In genomic region chr2:150256746-150257145, GRCh38 we compare ENCODE assay signal across 23 cellular contexts.
"Had no signal": no experiment of that assay in that cellular context is flagged by ENCODE, and none has a peak within 500 bp of the region (broad histone marks: within the 10 kb centered on the region; RNA-seq: fewer than 3 reads in every experiment).

No MANE protein-coding gene starts in this region.

- H3K27me3 ChIP-seq: esophagus muscularis mucosa, gastrocnemius medialis, right atrium auricular region, stomach, thyroid gland had no signal

- H3K36me3 ChIP-seq: esophagus muscularis mucosa, gastrocnemius medialis, lower lobe of right lung, prostate gland, right atrium auricular region, stomach, thyroid gland had no signal

- DNase-seq: dorsolateral prefrontal cortex; effector CD4-positive, alpha-beta T cell; endodermal cell; gastrocnemius medialis; head of caudate nucleus; left ventricle myocardium superior; lower lobe of right lung; natural killer cell; stimulated activated CD4-positive, alpha-beta T cell treated with anti-CD3 and anti-CD28 coated beads, Interleukin-2, amount 100 ng/mL, for 24 hours; stimulated activated CD4-positive, alpha-beta T cell treated with anti-CD3 and anti-CD28 coated beads, Interleukin-4, amount 100 ng/mL, for 24 hours; stimulated activated naive CD4-positive, alpha-beta T cell treated with Interleukin-2 at 50 U/mL for 16 hours; stomach; thyroid gland had no signal

- H3K4me1 Mint-ChIP-seq: natural killer cell; stimulated activated effector memory CD8-positive, alpha-beta T cell treated with anti-CD3 and anti-CD28 coated beads, Interleukin-12 subunit alpha, Interleukin-12 subunit beta, amount 100 ng/mL, for 72 hours had no signal

- H3K27ac Mint-ChIP-seq: endodermal cell; natural killer cell; stimulated activated effector memory CD8-positive, alpha-beta T cell treated with anti-CD3 and anti-CD28 coated beads, Interleukin-12 subunit alpha, Interleukin-12 subunit beta, amount 100 ng/mL, for 72 hours; type B pancreatic cell had no signal

- ATAC-seq: gastrocnemius medialis; left ventricle myocardium superior; lower lobe of right lung; natural killer cell; sciatic nerve; stimulated activated effector memory CD8-positive, alpha-beta T cell treated with anti-CD3 and anti-CD28 coated beads, Interleukin-12 subunit alpha, Interleukin-12 subunit beta, amount 100 ng/mL, for 72 hours had no signal

- H3K9me3 ChIP-seq: esophagus muscularis mucosa, gastrocnemius medialis, lower lobe of right lung, prostate gland, right atrium auricular region, stomach, thyroid gland had no signal

- H3K9me3 Mint-ChIP-seq: endodermal cell had no signal

- H3K27ac ChIP-seq: dorsolateral prefrontal cortex, esophagus muscularis mucosa, gastrocnemius medialis, lower lobe of right lung, prostate gland, right atrium auricular region, thyroid gland had no signal

- FAIRE-seq: colon, endothelial cell of umbilical vein, keratinocyte had no signal

- H3K27me3 Mint-ChIP-seq: type B pancreatic cell had no signal

- H3K4me3 Mint-ChIP-seq: endodermal cell; natural killer cell; neural crest cell; stimulated activated effector memory CD8-positive, alpha-beta T cell treated with anti-CD3 and anti-CD28 coated beads, Interleukin-12 subunit alpha, Interleukin-12 subunit beta, amount 100 ng/mL, for 72 hours; type B pancreatic cell had no signal

- H3K36me3 Mint-ChIP-seq: stimulated activated effector memory CD8-positive, alpha-beta T cell treated with anti-CD3 and anti-CD28 coated beads, Interleukin-12 subunit alpha, Interleukin-12 subunit beta, amount 100 ng/mL, for 72 hours; type B pancreatic cell had no signal

- H3K4me1 ChIP-seq: gastrocnemius medialis, lower lobe of right lung, prostate gland, thyroid gland had no signal

- H3K4me3 ChIP-seq: dorsolateral prefrontal cortex, esophagus muscularis mucosa, gastrocnemius medialis, lower lobe of right lung, prostate gland, right atrium auricular region, stomach, thyroid gland had no signal
